9 cellular contexts compared by ENCODE assay signal in genomic region chr16:79635488-79635887, GRCh38. TPM values are rescaled to one million over a fixed set of nuclear protein-coding genes. Genes with fewer than 3 reads are reported as not detected.
"Had no signal": no experiment of that assay in that cellular context is flagged by ENCODE, and none has a peak within 500 bp of the region (broad histone marks: within the 10 kb centered on the region; RNA-seq: fewer than 3 reads in every experiment).

No MANE protein-coding gene starts in this region.

- H3K4me3 ChIP-seq: GM23338, K562 had no signal

- H3K9me3 Mint-ChIP-seq: GM23338, H9 had no signal

- H3K4me3 Mint-ChIP-seq: GM23338, H9 had no signal

- H3K4me1 Mint-ChIP-seq: GM23338 had no signal

- H2AFZ ChIP-seq: GM23338 had no signal

- H3K27ac Mint-ChIP-seq: GM23338, H9 had no signal

- FAIRE-seq: H1, H54, HTR-8/SVneo, K562 had no signal

- DNase-seq: H9, HCEC 1CT, IMR-90 had no signal

- H3K4me2 ChIP-seq: GM23338 had no signal

RNA-seq across cellular contexts. Expression of gene MAF, which starts 35.0 kb away (rescaled TPM):
- total RNA-seq: HT-29 had no signal
